ENCODE assay signal across 29 cellular contexts in genomic region chrX:136080766-136081165, GRCh38.
"Had no signal": no experiment of that assay in that cellular context is flagged by ENCODE, and none has a peak within 500 bp of the region (broad histone marks: within the 10 kb centered on the region; RNA-seq: fewer than 3 reads in every experiment).

No MANE protein-coding gene starts in this region.

- H3K27me3 ChIP-seq: colonic mucosa, esophagus muscularis mucosa, esophagus squamous epithelium, foreskin keratinocyte, gastrocnemius medialis, gastroesophageal sphincter, heart left ventricle, heart right ventricle had no signal

- H3K27ac ChIP-seq: colonic mucosa, coronary artery, dorsolateral prefrontal cortex, epithelial cell of prostate, esophagus muscularis mucosa, esophagus squamous epithelium, foreskin keratinocyte, gastrocnemius medialis, gastroesophageal sphincter, heart left ventricle, heart right ventricle had no signal

- ATAC-seq: effector memory CD8-positive, alpha-beta T cell; esophagus mucosa; foreskin keratinocyte; gastrocnemius medialis; gastroesophageal sphincter; heart left ventricle; heart right ventricle had no signal

- FAIRE-seq: colon, endometrium, endothelial cell of umbilical vein, frontal cortex had no signal

- H3K4me3 ChIP-seq: colonic mucosa, coronary artery, dorsolateral prefrontal cortex, esophagus muscularis mucosa, esophagus squamous epithelium, gastrocnemius medialis, gastroesophageal sphincter, heart left ventricle, heart right ventricle had no signal

- H3K36me3 ChIP-seq: colonic mucosa, esophagus muscularis mucosa, esophagus squamous epithelium, gastrocnemius medialis, gastroesophageal sphincter, heart left ventricle, heart right ventricle had no signal

- H3K9me3 Mint-ChIP-seq: dendritic cell treated with granulocyte-macrophage colony-stimulating factor and Interleukin-4, amounts not matched to agents 40 ng/mL and 50 ng/mL, for 4 days; effector memory CD8-positive, alpha-beta T cell had no signal

- H3K27ac Mint-ChIP-seq: dendritic cell treated with granulocyte-macrophage colony-stimulating factor and Interleukin-4, amounts not matched to agents 40 ng/mL and 50 ng/mL, for 4 days; effector memory CD8-positive, alpha-beta T cell; endodermal cell had no signal

- DNase-seq: colonic mucosa; cortex of kidney; dermis blood vessel endothelial cell; dorsolateral prefrontal cortex; effector CD4-positive, alpha-beta T cell; effector CD8-positive, alpha-beta T cell; effector memory CD4-positive, alpha-beta T cell; effector memory CD8-positive, alpha-beta T cell; endodermal cell; erythroblast; esophagus squamous epithelium; foreskin fibroblast; foreskin keratinocyte; foreskin melanocyte; gastrocnemius medialis; glutamatergic neuron; head of caudate nucleus; heart left ventricle; heart right ventricle had no signal

- H3K4me3 Mint-ChIP-seq: dendritic cell treated with granulocyte-macrophage colony-stimulating factor and Interleukin-4, amounts not matched to agents 40 ng/mL and 50 ng/mL, for 4 days; effector memory CD8-positive, alpha-beta T cell; endodermal cell had no signal

- H3K9me3 ChIP-seq: colonic mucosa, esophagus muscularis mucosa, esophagus squamous epithelium, gastrocnemius medialis, gastroesophageal sphincter, heart left ventricle, heart right ventricle had no signal

- H3K4me1 ChIP-seq: colonic mucosa, esophagus muscularis mucosa, esophagus squamous epithelium, foreskin keratinocyte, gastrocnemius medialis, gastroesophageal sphincter, heart left ventricle, heart right ventricle had no signal
